ENCODE assay signal across 26 cellular contexts in genomic region chr2:33903237-33903636, GRCh38.
"Had no signal": no experiment of that assay in that cellular context is flagged by ENCODE, and none has a peak within 500 bp of the region (broad histone marks: within the 10 kb centered on the region; RNA-seq: fewer than 3 reads in every experiment).

No MANE protein-coding gene starts in this region.

- H3K27ac Mint-ChIP-seq: activated CD8-positive, alpha-beta T cell treated with anti-CD3 and anti-CD28 coated beads, Interleukin-2, amount 10 ng/mL, durations not matched to agents 7 days and 5 days; activated naive CD4-positive, alpha-beta T cell treated with anti-CD3 and anti-CD28 coated beads, Interleukin-2, amount 50 U/mL, for 24 hours; activated T-cell treated with anti-CD3 and anti-CD28 coated beads, Interleukin-2, amount 50 U/mL, for 24 hours; activated T-helper 1 cell treated with anti-CD3 and anti-CD28 coated beads, Interleukin-12 subunit alpha, Interleukin-12 subunit beta, Interleukin-2, Interleukin-4 antibody, amounts not matched to agents 30 ng/mL and 10 ng/mL and 1 ng/mL, durations not matched to agents 14 hours and 24 hours and 36 hours; T-helper 1 cell treated with Interleukin-12 subunit alpha and Interleukin-12 subunit beta and Interleukin-4 antibody, amounts not matched to agents 30 μg/mL and 1 μg/mL, for 36 hours; WTC11 had no signal

- H3K4me1 Mint-ChIP-seq: activated naive CD4-positive, alpha-beta T cell treated with anti-CD3 and anti-CD28 coated beads, Interleukin-2, amount 50 U/mL, for 24 hours; central memory CD8-positive, alpha-beta T cell; WTC11 had no signal

- H3K27ac ChIP-seq: ascending aorta, body of pancreas, PC-9, SK-N-MC had no signal

- H3K27me3 Mint-ChIP-seq: activated naive CD4-positive, alpha-beta T cell treated with anti-CD3 and anti-CD28 coated beads, Interleukin-2, amount 50 U/mL, for 24 hours; activated T-cell treated with anti-CD3 and anti-CD28 coated beads, Interleukin-2, amount 50 U/mL, for 24 hours; central memory CD8-positive, alpha-beta T cell had no signal

- H3K4me3 ChIP-seq: ascending aorta, body of pancreas, PC-9, SK-N-MC had no signal

- H3K4me3 Mint-ChIP-seq: activated CD8-positive, alpha-beta T cell treated with anti-CD3 and anti-CD28 coated beads, Interleukin-2, amount 10 ng/mL, durations not matched to agents 7 days and 5 days; activated naive CD4-positive, alpha-beta T cell treated with anti-CD3 and anti-CD28 coated beads, Interleukin-2, amount 50 U/mL, for 24 hours; activated T-cell treated with anti-CD3 and anti-CD28 coated beads, Interleukin-2, amount 50 U/mL, for 24 hours; activated T-helper 1 cell treated with anti-CD3 and anti-CD28 coated beads, Interleukin-12 subunit alpha, Interleukin-12 subunit beta, Interleukin-2, Interleukin-4 antibody, amounts not matched to agents 30 ng/mL and 10 ng/mL and 1 ng/mL, durations not matched to agents 14 hours and 24 hours and 36 hours; central memory CD8-positive, alpha-beta T cell; T-helper 1 cell treated with Interleukin-12 subunit alpha and Interleukin-12 subunit beta and Interleukin-4 antibody, amounts not matched to agents 30 μg/mL and 1 μg/mL, for 36 hours; WTC11 had no signal

- H3K27me3 ChIP-seq: ascending aorta, body of pancreas had no signal

- ATAC-seq: activated CD8-positive, alpha-beta T cell treated with anti-CD3 and anti-CD28 coated beads, Interleukin-2, amount 10 ng/mL, durations not matched to agents 7 days and 5 days; body of pancreas; WTC11 had no signal

- H3K9me3 ChIP-seq: ascending aorta, body of pancreas had no signal

- DNase-seq: activated CD4-positive, alpha-beta T cell treated with anti-CD3 and anti-CD28 coated beads for 48 hours; activated CD4-positive, alpha-beta T cell treated with anti-CD3 and anti-CD28 coated beads, Interleukin-2, amount 50 U/mL, for 4 hours; activated CD4-positive, CD25-positive, alpha-beta regulatory T cell treated with anti-CD3 and anti-CD28 coated beads, Interleukin-2, amount 50 U/mL, for 72 hours; activated CD8-positive, alpha-beta memory T cell treated with anti-CD3 and anti-CD28 coated beads, Interleukin-2, amount 50 U/mL, for 48 hours; activated CD8-positive, alpha-beta T cell treated with anti-CD3 and anti-CD28 coated beads, Interleukin-2, amount 10 ng/mL, durations not matched to agents 7 days and 5 days; activated effector memory CD4-positive, alpha-beta T cell treated with Interleukin-2 at 50 U/mL for 16 hours; activated naive CD4-positive, alpha-beta T cell; activated T-cell treated with anti-CD3 and anti-CD28 coated beads, Interleukin-2, amount 50 U/mL, for 24 hours; body of pancreas; cortex of kidney; KG1; NCI-H1092; NCI-H1417; NCI-H1930; NCI-H2171 treated with DMSO at 0.1 percent for 48 hours; NCI-H510A treated with DMSO at 0.1 percent for 48 hours; PC-9; SHP77 treated with DMSO at 0.1 percent for 48 hours; SW 1271 had no signal

- H3K4me1 ChIP-seq: ascending aorta, body of pancreas had no signal

- H3K36me3 ChIP-seq: ascending aorta had no signal
